8 cellular contexts compared by ENCODE assay signal in genomic region chr1:156480411-156481192, GRCh38. TPM values are rescaled to one million over a fixed set of nuclear protein-coding genes. Genes with fewer than 3 reads are reported as not detected.
DNase-seq lines count a peak whose midpoint lies in the region; ATAC-seq and TF ChIP-seq lines count a peak whose summit lies in the region.

No MANE protein-coding gene starts in this region.

- ATAC-seq in stimulated activated naive B cell treated with anti-CD40 and anti-IgM and Interleukin-4, amounts not matched to agents 10 μg/mL and 1 μg/mL and 100 μg/mL, for 72 hours (replicated peaks): peak; percentile 87 to 89
- ATAC-seq in HG03439 (IDR thresholded peaks at IDR 0.05; ENCODE audit: unreplicated experiment): no peak

- no peaks in the 10 kb centered on the region for H3K9me3 Mint-ChIP-seq in stimulated activated naive B cell treated with anti-CD40 and anti-IgM and Interleukin-4, amounts not matched to agents 10 μg/mL and 1 μg/mL and 100 μg/mL, for 72 hours

- H3K27ac Mint-ChIP-seq in stimulated activated naive B cell treated with anti-CD40 and anti-IgM and Interleukin-4, amounts not matched to agents 10 μg/mL and 1 μg/mL and 100 μg/mL, for 72 hours: peak overlapping the region; percentile 94

- H3K4me3 ChIP-seq in GM12875 (ENCODE audit: low read depth, low read length) (no peak overlapping the region), dorsolateral prefrontal cortex (peak overlapping the region in 2 of 59 donors; percentile 4 to 9)

- TF ChIP-seq CTCF in GM12875 (IDR thresholded peaks at IDR 0.05; ENCODE audit: borderline replicate concordance, insufficient read depth, low read depth, low read length): peak; percentile 90
- TF ChIP-seq CTCF in LNCAP (IDR thresholded peaks at IDR 0.05): peak; percentile 54
- peak; percentile 29 to 84 (median 69) for TF ChIP-seq CTCF in dorsolateral prefrontal cortex (IDR thresholded peaks at IDR 0.05 in 54 of 56, conservative IDR thresholded peaks at IDR 0.05 in 2 of 56; ENCODE audit: low read depth in 1 of 56, partially characterized antibody in 56 of 56)

- intact Hi-C loops in dorsolateral prefrontal cortex (cut with DNase I): loop anchor here in 1 of 2 donors (2.0 kb wide), 1 partner anchor 20 kb away; no protein-coding TSS in a partner anchor

- H3K4me1 Mint-ChIP-seq in stimulated activated naive B cell treated with anti-CD40 and anti-IgM and Interleukin-4, amounts not matched to agents 10 μg/mL and 1 μg/mL and 100 μg/mL, for 72 hours: peaks cover 50 to 75% of the 10 kb centered on the region in 2 donors

- H3K27me3 ChIP-seq in dorsolateral prefrontal cortex: no peaks in the 10 kb centered on the region

- DNase-seq in activated CD4-positive, alpha-beta T cell treated with anti-CD3 and anti-CD28 coated beads, Interleukin-2, amount 50 U/mL, for 48 hours: peak; percentile 77 to 82
- DNase-seq in dorsolateral prefrontal cortex (peak in 4 of 10 donors; percentile 52 to 69 (median 64)), myocyte (ENCODE audit: low read depth) (peak; percentile 38), RKO (ENCODE audit: low spot score) (no peak)
- peak; percentile 59 for DNase-seq in stimulated activated naive B cell treated with anti-CD40 and anti-IgM and Interleukin-4, amounts not matched to agents 10 μg/mL and 1 μg/mL and 100 μg/mL, for 72 hours

- peak overlapping the region; percentile 66 to 70 for H3K4me3 Mint-ChIP-seq in stimulated activated naive B cell treated with anti-CD40 and anti-IgM and Interleukin-4, amounts not matched to agents 10 μg/mL and 1 μg/mL and 100 μg/mL, for 72 hours

- peak overlapping the region in 58 of 59 donors; percentile 17 to 100 (median 92) for H3K27ac ChIP-seq in dorsolateral prefrontal cortex

- H3K27me3 Mint-ChIP-seq in stimulated activated naive B cell treated with anti-CD40 and anti-IgM and Interleukin-4, amounts not matched to agents 10 μg/mL and 1 μg/mL and 100 μg/mL, for 72 hours: no peaks in the 10 kb centered on the region

- peaks cover 57 to 74% of the 10 kb centered on the region in 2 donors for H3K36me3 Mint-ChIP-seq in stimulated activated naive B cell treated with anti-CD40 and anti-IgM and Interleukin-4, amounts not matched to agents 10 μg/mL and 1 μg/mL and 100 μg/mL, for 72 hours

RNA-seq across cellular contexts. Expression of gene MEF2D, which starts 20.0 kb away (rescaled TPM):
- 100 to 1,000 TPM in 40 of 120 experiments, 10 to 100 TPM in 80; 63.8 to 123 (median 93.8) TPM for total RNA-seq in dorsolateral prefrontal cortex
- total RNA-seq in myocyte: 59.2 and 62.2 TPM in 2 replicates
- 56.8 TPM for polyA plus RNA-seq in myocyte (2012)
